ENCODE assay signal across 14 cellular contexts in genomic region chr10:30744124-30744523, GRCh38.
A peak's percentile ranks its signal among the peaks of the same experiment; 100 is the strongest.
DNase-seq lines count a peak whose midpoint lies in the region; ATAC-seq and TF ChIP-seq lines count a peak whose summit lies in the region.
"Had no signal": no experiment of that assay in that cellular context is flagged by ENCODE, and none has a peak within 500 bp of the region (broad histone marks: within the 10 kb centered on the region; RNA-seq: fewer than 3 reads in every experiment).

No MANE protein-coding gene starts in this region.

- H3K27me3 ChIP-seq in hepatocyte (no peaks in the 10 kb centered on the region), smooth muscle cell (ENCODE audit: low read depth) (no peaks in the 10 kb centered on the region)
- H3K27me3 ChIP-seq: BLaER1 treated with 17β-estradiol and CSF1 and Interleukin-3, amounts not matched to agents 10 nM and 100 nM had no signal

- no peak for ATAC-seq in activated CD8-positive, alpha-beta memory T cell treated with anti-CD3 and anti-CD28 coated beads, Interleukin-2, amount 10 ng/mL, durations not matched to agents 7 days and 5 days
- ATAC-seq in mucosa of descending colon (no peak), GM18861 (IDR thresholded peaks at IDR 0.05; ENCODE audit: unreplicated experiment) (no peak), HG02885 (IDR thresholded peaks at IDR 0.05; ENCODE audit: poor library complexity, unreplicated experiment) (no peak)
- ATAC-seq: HCT116 had no signal

- no peak overlapping the region for H3K4me2 ChIP-seq in hepatocyte
- no peak overlapping the region for H3K4me2 ChIP-seq in smooth muscle cell
- H3K4me2 ChIP-seq: BLaER1 treated with 17β-estradiol and CSF1 and Interleukin-3, amounts not matched to agents 10 nM and 100 nM had no signal

- H3K4me3 Mint-ChIP-seq in activated CD8-positive, alpha-beta memory T cell treated with anti-CD3 and anti-CD28 coated beads, Interleukin-2, amount 10 ng/mL, durations not matched to agents 7 days and 5 days: no peak overlapping the region
- no peak overlapping the region for H3K4me3 Mint-ChIP-seq in activated T-cell treated with anti-CD3 and anti-CD28 coated beads, Interleukin-2, amount 50 U/mL, for 24 hours
- H3K4me3 Mint-ChIP-seq: CD4-positive, CD25-positive, alpha-beta regulatory T cell had no signal

- no peaks in the 10 kb centered on the region for H3K79me2 ChIP-seq in hepatocyte
- no peaks in the 10 kb centered on the region for H3K79me2 ChIP-seq in smooth muscle cell (ENCODE audit: low read depth)

- intact Hi-C loops in mucosa of descending colon (cut with DNase I, micrococcal nuclease): no loop called here

- H3K4me3 ChIP-seq in hepatocyte (no peak overlapping the region), smooth muscle cell (no peak overlapping the region), mucosa of descending colon (no peak overlapping the region)
- H3K4me3 ChIP-seq: BLaER1 treated with 17β-estradiol and CSF1 and Interleukin-3, amounts not matched to agents 10 nM and 100 nM; GM23248 had no signal

- no peaks in the 10 kb centered on the region for H3K9me2 ChIP-seq in hepatocyte (replicated peaks; ENCODE audit: insufficient read depth)

- H3K9me3 Mint-ChIP-seq in activated CD8-positive, alpha-beta memory T cell treated with anti-CD3 and anti-CD28 coated beads, Interleukin-2, amount 10 ng/mL, durations not matched to agents 7 days and 5 days (ENCODE audit: low read depth): peaks cover 3% of the 10 kb centered on the region
- no peaks in the 10 kb centered on the region for H3K9me3 Mint-ChIP-seq in activated T-cell treated with anti-CD3 and anti-CD28 coated beads, Interleukin-2, amount 50 U/mL, for 24 hours
- H3K9me3 Mint-ChIP-seq: CD4-positive, CD25-positive, alpha-beta regulatory T cell had no signal

- peak overlapping the region; percentile 3 for H3K27ac ChIP-seq in hepatocyte
- H3K27ac ChIP-seq in smooth muscle cell (ENCODE audit: low read depth): peak overlapping the region; percentile 57
- H3K27ac ChIP-seq: 22Rv1; BLaER1 treated with 17β-estradiol and CSF1 and Interleukin-3, amounts not matched to agents 10 nM and 100 nM; GM23248 had no signal

- no peak overlapping the region for H3K9ac ChIP-seq in smooth muscle cell (ENCODE audit: low read depth)
- H3K9ac ChIP-seq: BLaER1 treated with 17β-estradiol and CSF1 and Interleukin-3, amounts not matched to agents 10 nM and 100 nM; GM23248 had no signal

- peaks cover 19% of the 10 kb centered on the region for H3F3A ChIP-seq in smooth muscle cell (ENCODE audit: low read depth)

- DNase-seq in activated CD8-positive, alpha-beta memory T cell treated with anti-CD3 and anti-CD28 coated beads, Interleukin-2, amount 10 ng/mL, durations not matched to agents 7 days and 5 days: no peak
- no peak for DNase-seq in activated CD8-positive, alpha-beta memory T cell treated with anti-CD3 and anti-CD28 coated beads for 24 hours
- no peak for DNase-seq in hepatocyte (ENCODE audit: low spot score)
- DNase-seq in smooth muscle cell (lab: John Stamatoyannopoulos, UW; ENCODE audit: unreplicated experiment): no peak
- no peak for DNase-seq in mucosa of descending colon
- DNase-seq in activated T-cell treated with anti-CD3 and anti-CD28 coated beads, Interleukin-2, amount 50 U/mL, for 24 hours: no peak
- DNase-seq: CD4-positive, CD25-positive, alpha-beta regulatory T cell; DMS 273 treated with DMSO at 0.1 percent for 48 hours; GM23248 had no signal

- CTCF ChIA-PET in activated CD8-positive, alpha-beta memory T cell treated with anti-CD3 and anti-CD28 coated beads, Interleukin-2, amount 10 ng/mL, durations not matched to agents 7 days and 5 days (lab: Charles Lee): no interaction called here

- no peaks in the 10 kb centered on the region for H3K27me3 Mint-ChIP-seq in activated CD8-positive, alpha-beta memory T cell treated with anti-CD3 and anti-CD28 coated beads, Interleukin-2, amount 10 ng/mL, durations not matched to agents 7 days and 5 days
- peaks cover 4% of the 10 kb centered on the region for H3K27me3 Mint-ChIP-seq in activated T-cell treated with anti-CD3 and anti-CD28 coated beads, Interleukin-2, amount 50 U/mL, for 24 hours
- H3K27me3 Mint-ChIP-seq: CD4-positive, CD25-positive, alpha-beta regulatory T cell had no signal

- H4K20me1 ChIP-seq in hepatocyte (ENCODE audit: insufficient read depth, poor library complexity, severe bottlenecking) (no peaks in the 10 kb centered on the region), smooth muscle cell (ENCODE audit: low read depth) (no peaks in the 10 kb centered on the region)
- H4K20me1 ChIP-seq: BLaER1 treated with 17β-estradiol and CSF1 and Interleukin-3, amounts not matched to agents 10 nM and 100 nM had no signal

- H3K4me1 Mint-ChIP-seq in activated CD8-positive, alpha-beta memory T cell treated with anti-CD3 and anti-CD28 coated beads, Interleukin-2, amount 10 ng/mL, durations not matched to agents 7 days and 5 days: peaks cover 53% of the 10 kb centered on the region
- peaks cover 24% of the 10 kb centered on the region for H3K4me1 Mint-ChIP-seq in activated T-cell treated with anti-CD3 and anti-CD28 coated beads, Interleukin-2, amount 50 U/mL, for 24 hours (ENCODE audit: low read depth)

- H3K9me3 ChIP-seq in hepatocyte (ENCODE audit: low read depth): no peaks in the 10 kb centered on the region
- no peaks in the 10 kb centered on the region for H3K9me3 ChIP-seq in smooth muscle cell (replicated peaks; ENCODE audit: low read depth)
- no peaks in the 10 kb centered on the region for H3K9me3 ChIP-seq in mucosa of descending colon

- H3K36me3 ChIP-seq in hepatocyte (replicated peaks; ENCODE audit: insufficient read depth, low read depth) (no peaks in the 10 kb centered on the region), smooth muscle cell (ENCODE audit: low read depth) (no peaks in the 10 kb centered on the region), mucosa of descending colon (ENCODE audit: low read depth) (no peaks in the 10 kb centered on the region)
- H3K36me3 ChIP-seq: BLaER1 treated with 17β-estradiol and CSF1 and Interleukin-3, amounts not matched to agents 10 nM and 100 nM had no signal

- H3K27ac Mint-ChIP-seq in activated CD8-positive, alpha-beta memory T cell treated with anti-CD3 and anti-CD28 coated beads, Interleukin-2, amount 10 ng/mL, durations not matched to agents 7 days and 5 days: peak overlapping the region; percentile 15
- no peak overlapping the region for H3K27ac Mint-ChIP-seq in activated T-cell treated with anti-CD3 and anti-CD28 coated beads, Interleukin-2, amount 50 U/mL, for 24 hours
- H3K27ac Mint-ChIP-seq: CD4-positive, CD25-positive, alpha-beta regulatory T cell had no signal

- no peak overlapping the region for H2AFZ ChIP-seq in hepatocyte
- H2AFZ ChIP-seq in smooth muscle cell (ENCODE audit: low read depth): no peak overlapping the region
- H2AFZ ChIP-seq: GM23248 had no signal

- H3K36me3 Mint-ChIP-seq in activated CD8-positive, alpha-beta memory T cell treated with anti-CD3 and anti-CD28 coated beads, Interleukin-2, amount 10 ng/mL, durations not matched to agents 7 days and 5 days: peaks cover 17% of the 10 kb centered on the region
- H3K36me3 Mint-ChIP-seq in activated T-cell treated with anti-CD3 and anti-CD28 coated beads, Interleukin-2, amount 50 U/mL, for 24 hours (ENCODE audit: low read depth): no peaks in the 10 kb centered on the region
- H3K36me3 Mint-ChIP-seq: CD4-positive, CD25-positive, alpha-beta regulatory T cell had no signal

- TF ChIP-seq CTCF in hepatocyte (IDR thresholded peaks at IDR 0.05; ENCODE audit: poor library complexity) (no peak), smooth muscle cell (IDR thresholded peaks at IDR 0.05; ENCODE audit: borderline replicate concordance, insufficient read depth, poor library complexity, severe bottlenecking) (no peak), mucosa of descending colon (IDR thresholded peaks at IDR 0.05) (no peak)

- H3K4me1 ChIP-seq in hepatocyte (ENCODE audit: insufficient read depth) (no peaks in the 10 kb centered on the region), smooth muscle cell (ENCODE audit: low read depth) (no peaks in the 10 kb centered on the region), mucosa of descending colon (ENCODE audit: low read depth) (no peaks in the 10 kb centered on the region)

- 96% methylated on average over 1 of the region's 1 CpG for WGBS in hepatocyte (ENCODE audit: low lambda C conversion rate, missing lambda C conversion rate)
- WGBS in smooth muscle cell (ENCODE audit: low lambda C conversion rate): 73% methylated on average over 1 of the region's 1 CpG
